In the genomic region with DNA sequence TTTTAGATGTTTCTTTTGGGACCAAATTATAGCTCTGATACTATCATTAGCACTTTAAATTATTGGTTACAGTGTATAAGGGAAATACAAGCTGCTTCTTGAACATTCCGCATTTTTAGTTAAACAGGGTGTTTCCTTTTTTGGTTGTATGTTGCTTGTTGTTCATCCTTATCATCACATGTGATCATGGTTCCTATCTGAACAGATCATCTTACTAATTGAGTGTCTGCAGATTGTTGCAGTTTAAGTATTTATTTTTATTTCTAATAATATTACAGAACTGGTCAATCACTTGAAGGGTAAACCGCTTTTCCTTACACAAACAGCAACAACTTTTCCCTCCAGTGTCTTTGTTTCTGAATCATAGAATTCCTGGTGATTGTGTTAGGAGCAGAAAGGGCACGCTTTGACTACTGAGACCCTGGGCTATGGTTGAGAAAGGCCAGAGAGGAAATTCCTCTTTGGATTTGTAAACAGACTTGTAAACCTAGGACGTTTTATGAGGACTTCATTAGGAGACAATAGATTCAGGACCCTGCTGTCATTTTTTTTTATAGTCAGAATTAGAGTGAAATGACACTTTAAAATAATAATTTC, we compare ENCODE assay signal across 17 cellular contexts. TPM values are rescaled to one million over a fixed set of nuclear protein-coding genes. Genes with fewer than 3 reads are reported as not detected.
"Had no signal": no experiment of that assay in that cellular context is flagged by ENCODE, and none has a peak within 500 bp of the region (broad histone marks: within the 10 kb centered on the region; RNA-seq: fewer than 3 reads in every experiment).

No MANE protein-coding gene starts in this region.

- H3K36me3 ChIP-seq: ascending aorta, esophagus muscularis mucosa, gastroesophageal sphincter, heart left ventricle, left lung, neutrophil, pancreas, sigmoid colon, spleen, thoracic aorta had no signal

- H3K9me3 ChIP-seq: ascending aorta, esophagus muscularis mucosa, gastroesophageal sphincter, heart left ventricle, left lung, neutrophil, pancreas, sigmoid colon, spleen, thoracic aorta had no signal

- H3K4me1 ChIP-seq: ascending aorta, esophagus muscularis mucosa, gastroesophageal sphincter, left lung, sigmoid colon, spleen had no signal

- DNase-seq: activated CD4-positive, alpha-beta T cell treated with anti-CD3 and anti-CD28 coated beads, Interleukin-2, amount 50 U/mL, for 4 hours; activated effector memory CD4-positive, alpha-beta T cell treated with anti-CD3 and anti-CD28 coated beads, Interleukin-2, amount 50 U/mL, for 16 hours; activated T-cell treated with anti-CD3 and anti-CD28 coated beads, Interleukin-2, amount 50 U/mL, for 72 hours; effector CD4-positive, alpha-beta T cell; heart left ventricle; left lung; mammary epithelial cell; sigmoid colon; spleen; stimulated activated naive B cell treated with anti-CD40 and anti-IgM and Interleukin-4, amounts not matched to agents 10 μg/mL and 1 μg/mL and 100 μg/mL, for 72 hours had no signal

- H3K27me3 ChIP-seq: ascending aorta, esophagus muscularis mucosa, gastroesophageal sphincter, heart left ventricle, left lung, neutrophil, pancreas, sigmoid colon, spleen had no signal

- H3K27ac ChIP-seq: ascending aorta, coronary artery, esophagus muscularis mucosa, gastroesophageal sphincter, heart left ventricle, left lung, neutrophil, pancreas, sigmoid colon, spleen, thoracic aorta had no signal

- H3K4me3 ChIP-seq: ascending aorta, coronary artery, esophagus muscularis mucosa, gastroesophageal sphincter, heart left ventricle, left lung, pancreas, sigmoid colon, spleen, thoracic aorta had no signal

- ATAC-seq: activated T-cell treated with anti-CD3 and anti-CD28 coated beads, Interleukin-2, amount 50 U/mL, for 72 hours; gastroesophageal sphincter; heart left ventricle; left lung; stimulated activated naive B cell treated with anti-CD40 and anti-IgM and Interleukin-4, amounts not matched to agents 10 μg/mL and 1 μg/mL and 100 μg/mL, for 72 hours had no signal

RNA-seq across cellular contexts. Expression of a gene that starts 37.2 kb away (rescaled TPM):
- total RNA-seq: mammary epithelial cell had no signal
